1 cellular context compared by ENCODE assay signal in genomic region chr1:58155418-58156123, GRCh38.
TF ChIP-seq lines count a peak whose summit lies in the region.

No MANE protein-coding gene starts in this region.

TF ChIP-seq in H1, 55 proteins besides CTCF, POLR2A, EP300 and RAD21 (continued from another document):
- TF ChIP-seq, protein P1, sequence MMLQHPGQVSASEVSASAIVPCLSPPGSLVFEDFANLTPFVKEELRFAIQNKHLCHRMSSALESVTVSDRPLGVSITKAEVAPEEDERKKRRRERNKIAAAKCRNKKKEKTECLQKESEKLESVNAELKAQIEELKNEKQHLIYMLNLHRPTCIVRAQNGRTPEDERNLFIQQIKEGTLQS (IDR thresholded peaks at IDR 0.05; ENCODE audit: insufficient read depth, low read depth, low read length) = no peak
TF ChIP-seq in H1: peak in this region for 0.
